Comparison of ENCODE assay signal across 8 cellular contexts in genomic region chr5:82276800-82277612, GRCh38. TPM values are rescaled to one million over a fixed set of nuclear protein-coding genes. Genes with fewer than 3 reads are reported as not detected.
DNase-seq lines count a peak whose midpoint lies in the region; ATAC-seq, FAIRE-seq and TF ChIP-seq lines count a peak whose summit lies in the region.

No MANE protein-coding gene starts in this region.

- no peak for ATAC-seq in RWPE2 (ENCODE audit: low read depth)

- no peak for TF ChIP-seq CTCF in RWPE2 (IDR thresholded peaks at IDR 0.05; ENCODE audit: poor library complexity, severe bottlenecking)
- TF ChIP-seq CTCF in fibroblast of lung (conservative IDR thresholded peaks at IDR 0.05 in 1 of 2, IDR thresholded peaks at IDR 0.05 in 1 of 2; ENCODE audit: low read depth in 1 of 2, low read length in 2 of 2): no peak
- TF ChIP-seq CTCF in sigmoid colon (IDR thresholded peaks at IDR 0.05): no peak

- H3K4me3 ChIP-seq in GM23248: peak overlapping the region; percentile 99
- H3K4me3 ChIP-seq in RWPE2 (ENCODE audit: severe bottlenecking): peak overlapping the region; percentile 90
- H3K4me3 ChIP-seq in fibroblast of lung (replicated peaks in 1 of 4; ENCODE audit: control extremely low read depth in 1 of 4, insufficient read depth in 1 of 4, low read depth in 3 of 4, low read length in 4 of 4): peak overlapping the region; percentile 83 to 97 (median 94)
- H3K4me3 ChIP-seq in sigmoid colon: peak overlapping the region; percentile 64 to 97 (median 84)

- H4K20me1 ChIP-seq in GM23248 (ENCODE audit: insufficient read depth): no peaks in the 10 kb centered on the region
- H4K20me1 ChIP-seq in fibroblast of lung (ENCODE audit: control insufficient read depth, extremely low read depth, insufficient read depth, low read length): no peaks in the 10 kb centered on the region

- peaks cover 37% of the 10 kb centered on the region for H3F3A ChIP-seq in GM23248 (ENCODE audit: insufficient read depth)

- H3K9me2 ChIP-seq in GM23248 (ENCODE audit: insufficient read depth): no peaks in the 10 kb centered on the region

- H3K27ac ChIP-seq in GM23248 (peak overlapping the region; percentile 75), RWPE2 (ENCODE audit: poor library complexity, severe bottlenecking) (peak overlapping the region; percentile 68), fibroblast of lung (ENCODE audit: insufficient read depth, low read length) (peak overlapping the region; percentile 89), sigmoid colon (peak overlapping the region in 3 of 4 donors; percentile 84 to 88 (median 87))

- TF ChIP-seq EP300 in sigmoid colon (IDR thresholded peaks at IDR 0.05): no peak

- in situ Hi-C loops in GM23248 (cut with MboI) (no loop called here), G401 (cut with HindIII; ENCODE audit: low sequenced_read_pairs) (no loop called here)

- no peak for FAIRE-seq in urothelium cell line (lab: Jason Lieb, UNC)

- H3K4me2 ChIP-seq in GM23248 (ENCODE audit: unreplicated experiment) (peak overlapping the region; percentile 92), fibroblast of lung (ENCODE audit: extremely low read depth, insufficient read depth, low read length) (peak overlapping the region; percentile 81)

- intact Hi-C loops in sigmoid colon (cut with DNase I): no loop called here

- 69 to 70% methylated on average over 11 of the region's 11 CpGs for WGBS in GM23248 (ENCODE audit: low coverage in 1 of 2, low lambda C conversion rate in 2 of 2, missing lambda C conversion rate in 2 of 2), 2 experiments
- WGBS in sigmoid colon, 2 donors: 64 to 68% methylated on average over 11 of the region's 11 CpGs

- H3K79me2 ChIP-seq in GM23248 (ENCODE audit: insufficient read depth) (peaks cover 46% of the 10 kb centered on the region), fibroblast of lung (ENCODE audit: control insufficient read depth, insufficient read depth, low read length) (peaks cover 20% of the 10 kb centered on the region)

- H3K4me1 ChIP-seq in GM23248 (ENCODE audit: insufficient read depth): peaks cover 14% of the 10 kb centered on the region
- H3K4me1 ChIP-seq in RWPE2 (ENCODE audit: insufficient read depth, poor library complexity, severe bottlenecking): peaks cover 7% of the 10 kb centered on the region
- H3K4me1 ChIP-seq in fibroblast of lung (ENCODE audit: control insufficient read depth, extremely low read depth, insufficient read depth, low read length): no peaks in the 10 kb centered on the region
- peaks cover 0 to 20% (median 13%) of the 10 kb centered on the region in 4 donors for H3K4me1 ChIP-seq in sigmoid colon

- H3K9me3 ChIP-seq in GM23248 (ENCODE audit: low read depth) (no peaks in the 10 kb centered on the region), RWPE2 (ENCODE audit: severe bottlenecking) (no peaks in the 10 kb centered on the region), fibroblast of lung (ENCODE audit: control insufficient read depth, insufficient read depth, low read depth, low read length) (no peaks in the 10 kb centered on the region), sigmoid colon (no peaks in the 10 kb centered on the region)

- H3K36me3 ChIP-seq in GM23248 (ENCODE audit: low read depth) (peaks cover 24% of the 10 kb centered on the region), RWPE2 (ENCODE audit: low read depth) (peaks cover 49% of the 10 kb centered on the region), fibroblast of lung (ENCODE audit: control insufficient read depth, insufficient read depth, low read length) (peaks cover 13% of the 10 kb centered on the region), sigmoid colon (peaks cover 13 to 40% (median 19%) of the 10 kb centered on the region in 4 donors)

- H3K9ac ChIP-seq in GM23248 (peak overlapping the region; percentile 100), fibroblast of lung (ENCODE audit: insufficient read depth, low read length) (peak overlapping the region; percentile 92)

- H3K27me3 ChIP-seq in GM23248 (replicated peaks; ENCODE audit: insufficient read depth): no peaks in the 10 kb centered on the region
- H3K27me3 ChIP-seq in RWPE2 (ENCODE audit: insufficient read depth, poor library complexity, severe bottlenecking): no peaks in the 10 kb centered on the region
- no peaks in the 10 kb centered on the region for H3K27me3 ChIP-seq in fibroblast of lung (ENCODE audit: control insufficient read depth, insufficient read depth, low read length)
- no peaks in the 10 kb centered on the region for H3K27me3 ChIP-seq in sigmoid colon

- H2AFZ ChIP-seq in GM23248: peak overlapping the region; percentile 92; the same call in 1 of the 2 replicates
- H2AFZ ChIP-seq in fibroblast of lung (ENCODE audit: low read length): no peak overlapping the region

- no peak for DNase-seq in GM23248
- no peak for DNase-seq in RWPE2 (ENCODE audit: low spot score)
- no peak for DNase-seq in fibroblast of lung (ENCODE audit: low read depth in 2 of 2)
- no peak for DNase-seq in sigmoid colon
- DNase-seq in cerebellar nuclear complex (lab: John Stamatoyannopoulos, UW): no peak
- no peak for DNase-seq in G401 (ENCODE audit: low spot score)
- no peak for DNase-seq in urothelium cell line (ENCODE audit: low spot score)
- DNase-seq in NCI-H82 treated with DMSO at 0.1 percent for 48 hours (lab: John Stamatoyannopoulos, UW; ENCODE audit: unreplicated experiment): no peak

- no peak for TF ChIP-seq POLR2A in sigmoid colon (IDR thresholded peaks at IDR 0.05)

RNA-seq across cellular contexts. Expression of gene RPS23, which starts 1.1 kb away (rescaled TPM):
- total RNA-seq in GM23248 (2014; rRNA removed; shearing (Covaris generic)): 1,434 and 1,581 TPM in 2 replicates
- polyA plus RNA-seq in GM23248 (2016; fragmentation: Nextera tagmentation; extraction: Ambion mirVana) (921 and 936 TPM in 2 replicates), fibroblast of lung (6,619 and 7,387 TPM in 2 replicates), sigmoid colon (1,000 to 10,000 TPM; 2,671 to 5,306 (median 2,837) TPM)
- total RNA-seq in fibroblast of lung (2,712 and 5,838 TPM in 2 replicates), sigmoid colon (1,000 to 10,000 TPM; 1,784 to 4,382 (median 3,617) TPM)
- polyA plus RNA-seq in fibroblast of lung (2012): 3,368 and 3,934 TPM in 2 replicates
- polyA minus RNA-seq in fibroblast of lung (ENCODE audit: low replicate concordance): 44.4 and 58.9 TPM in 2 replicates
- total RNA-seq in G401 (2014; rRNA removed; shearing (Covaris generic)): 3,610 and 4,613 TPM in 2 replicates
